1 cellular context compared by ENCODE assay signal in genomic region chr4:127212701-127213100, GRCh38.
TF ChIP-seq lines count a peak whose summit lies in the region.

No MANE protein-coding gene starts in this region.

TF ChIP-seq in SK-N-SH, 30 proteins besides CTCF, POLR2A, EP300 and RAD21 (continued from another document):
- TF ChIP-seq USF1 (IDR thresholded peaks at IDR 0.05; ENCODE audit: borderline replicate concordance, low read depth) (no peak), TEAD4 (IDR thresholded peaks at IDR 0.05; ENCODE audit: borderline replicate concordance, insufficient read depth) (no peak), NFIC (IDR thresholded peaks at IDR 0.05; ENCODE audit: borderline replicate concordance) (no peak), FOXJ3 (CRISPR knock-in tag; IDR thresholded peaks at IDR 0.05) (no peak), RXRA (IDR thresholded peaks at IDR 0.05; ENCODE audit: borderline replicate concordance, low read depth) (no peak), YY1 (IDR thresholded peaks at IDR 0.05; ENCODE audit: low read depth) (no peak), TAF1 (IDR thresholded peaks at IDR 0.05; ENCODE audit: borderline replicate concordance, low read depth, low read length) (no peak), EZH2phosphoT487 (IDR thresholded peaks at IDR 0.05; ENCODE audit: borderline replicate concordance, low read depth) (no peak)
- TF ChIP-seq, protein P1, sequence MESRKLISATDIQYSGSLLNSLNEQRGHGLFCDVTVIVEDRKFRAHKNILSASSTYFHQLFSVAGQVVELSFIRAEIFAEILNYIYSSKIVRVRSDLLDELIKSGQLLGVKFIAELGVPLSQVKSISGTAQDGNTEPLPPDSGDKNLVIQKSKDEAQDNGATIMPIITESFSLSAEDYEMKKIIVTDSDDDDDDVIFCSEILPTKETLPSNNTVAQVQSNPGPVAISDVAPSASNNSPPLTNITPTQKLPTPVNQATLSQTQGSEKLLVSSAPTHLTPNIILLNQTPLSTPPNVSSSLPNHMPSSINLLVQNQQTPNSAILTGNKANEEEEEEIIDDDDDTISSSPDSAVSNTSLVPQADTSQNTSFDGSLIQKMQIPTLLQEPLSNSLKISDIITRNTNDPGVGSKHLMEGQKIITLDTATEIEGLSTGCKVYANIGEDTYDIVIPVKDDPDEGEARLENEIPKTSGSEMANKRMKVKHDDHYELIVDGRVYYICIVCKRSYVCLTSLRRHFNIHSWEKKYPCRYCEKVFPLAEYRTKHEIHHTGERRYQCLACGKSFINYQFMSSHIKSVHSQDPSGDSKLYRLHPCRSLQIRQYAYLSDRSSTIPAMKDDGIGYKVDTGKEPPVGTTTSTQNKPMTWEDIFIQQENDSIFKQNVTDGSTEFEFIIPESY (IDR thresholded peaks at IDR 0.05; ENCODE audit: borderline replicate concordance, low read depth) = no peak
